In the genomic region with DNA sequence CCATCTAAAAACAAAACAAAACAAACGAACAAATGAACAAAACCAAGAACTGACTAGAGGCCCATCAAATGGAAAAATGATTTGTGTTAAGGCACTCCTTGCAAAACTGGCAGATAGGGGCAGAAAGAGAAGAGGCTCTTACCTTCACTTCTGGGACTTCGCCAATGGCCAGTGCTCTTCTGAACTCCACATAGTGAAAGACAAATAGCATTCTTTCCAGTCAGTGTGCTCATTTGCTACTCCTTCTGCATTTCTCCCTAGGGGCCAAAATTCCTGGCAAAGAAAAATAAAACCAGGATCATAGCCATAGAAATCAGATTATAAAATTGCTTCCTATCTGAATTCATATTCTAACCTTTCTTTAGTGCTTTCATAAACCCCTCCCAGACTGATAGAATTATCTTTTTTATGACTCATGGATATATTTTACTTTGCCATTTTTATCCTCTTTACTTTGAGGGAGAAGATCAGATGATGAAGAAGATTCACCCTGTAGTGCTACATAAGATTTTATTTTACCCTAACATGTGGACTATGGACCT, we compare ENCODE assay signal across 18 cellular contexts. TPM values are rescaled to one million over a fixed set of nuclear protein-coding genes. Genes with fewer than 3 reads are reported as not detected.
A peak's percentile ranks its signal among the peaks of the same experiment; 100 is the strongest.
DNase-seq lines count a peak whose midpoint lies in the region; ATAC-seq and TF ChIP-seq lines count a peak whose summit lies in the region.
"Had no signal": no experiment of that assay in that cellular context is flagged by ENCODE, and none has a peak within 500 bp of the region (broad histone marks: within the 10 kb centered on the region; RNA-seq: fewer than 3 reads in every experiment).

No MANE protein-coding gene starts in this region.

- CTCF ChIA-PET in mammary epithelial cell (lab: Charles Lee; ENCODE audit: low non-redundant PET), result no interaction called here
- CTCF ChIA-PET in RWPE1 (lab: Yijun Ruan, JAX), result no interaction called here

- no peaks in the 10 kb centered on the region for H3K79me2 ChIP-seq in mammary epithelial cell (ENCODE audit: insufficient read depth, low read length)

- no peak overlapping the region for H3K4me2 ChIP-seq in mammary epithelial cell (ENCODE audit: insufficient read depth, low read depth, low read length)

- peaks cover 9 to 21% of the 10 kb centered on the region in 2 donors for H3K4me1 ChIP-seq in breast epithelium
- peaks cover 21% of the 10 kb centered on the region for H3K4me1 ChIP-seq in mammary epithelial cell (ENCODE audit: insufficient read depth, low read length)
- peaks cover 35% of the 10 kb centered on the region for H3K4me1 ChIP-seq in lower lobe of right lung
- H3K4me1 ChIP-seq in uterus, result peaks cover 10 to 11% of the 10 kb centered on the region in 2 donors

- H3K27ac ChIP-seq in breast epithelium (peak overlapping the region; percentile 27 to 94), mammary epithelial cell (ENCODE audit: insufficient read depth, low read depth, low read length) (no peak overlapping the region), lower lobe of right lung (peak overlapping the region; percentile 87), uterus (peak overlapping the region; percentile 85 to 91), RWPE1 (no peak overlapping the region)
- H3K27ac ChIP-seq: neutrophil had no signal

- WGBS in mammary epithelial cell (ENCODE audit: low coverage, missing lambda C conversion rate), result 86% methylated on average over 2 of the region's 2 CpGs

- ATAC-seq in lower lobe of right lung, result no peak

- POLR2A ChIA-PET in RWPE1 (lab: Yijun Ruan, JAX; ENCODE audit: low non-redundant PET), result no interaction called here

- H2AFZ ChIP-seq in mammary epithelial cell (ENCODE audit: low read depth, low read length), result no peak overlapping the region

- intact Hi-C loops in breast epithelium (cut with DNase I; ENCODE audit: low total_unique reads), result no loop called here
- intact Hi-C loops in mammary epithelial cell (cut with micrococcal nuclease), result no loop called here
- intact Hi-C loops in lower lobe of right lung (cut with DNase I), result no loop called here
- intact Hi-C loops in uterus (cut with DNase I; ENCODE audit: low total_unique reads), result loop anchor here (10.0 kb wide), 1 partner anchor 56 kb away; a partner anchor contains a TSS

- DNase-seq in breast epithelium (ENCODE audit: low spot score in 2 of 2) (peak in 1 of 2 donors; percentile 50), mammary epithelial cell (no peak), astrocyte of the hippocampus (ENCODE audit: low read depth, low spot score) (peak; percentile 27), lower lobe of right lung (no peak), uterus (no peak), GM20000 (ENCODE audit: low spot score) (no peak), RWPE1 (ENCODE audit: low spot score) (no peak), midbrain (lab: John Stamatoyannopoulos, UW) (no peak)
- DNase-seq: activated CD4-positive, alpha-beta T cell treated with anti-CD3 and anti-CD28 coated beads, Interleukin-2, amount 10 ng/mL, durations not matched to agents 24 days and 14 days; activated T-cell treated with anti-CD3 and anti-CD28 coated beads, Interleukin-2, amount 50 U/mL, for 24 hours; amygdala; foreskin melanocyte; NCI-H146; NCI-H524 treated with DMSO at 0.1 percent for 48 hours; RPMI8226; stimulated activated naive CD4-positive, alpha-beta T cell; T-helper 9 cell had no signal

- BruUV-seq in mammary epithelial cell (replicated peaks; lab: Mats Ljungman, UMichigan), result no TSS peak

- H3K27me3 ChIP-seq in breast epithelium (no peaks in the 10 kb centered on the region), mammary epithelial cell (ENCODE audit: insufficient read depth, low read length) (no peaks in the 10 kb centered on the region), lower lobe of right lung (ENCODE audit: low read depth) (no peaks in the 10 kb centered on the region), uterus (no peaks in the 10 kb centered on the region)
- H3K27me3 ChIP-seq: neutrophil had no signal

- no peak for TF ChIP-seq POLR2A in breast epithelium (IDR thresholded peaks at IDR 0.05)
- TF ChIP-seq POLR2A in uterus (IDR thresholded peaks at IDR 0.05), result no peak

- dilution Hi-C loops in mammary epithelial cell (cut with HindIII; ENCODE audit: low sequenced_read_pairs), result no loop called here

- H3K9me3 ChIP-seq in breast epithelium, result no peaks in the 10 kb centered on the region
- H3K9me3 ChIP-seq in mammary epithelial cell (replicated peaks; ENCODE audit: insufficient read depth, low read length), result no peaks in the 10 kb centered on the region
- H3K9me3 ChIP-seq in lower lobe of right lung, result no peaks in the 10 kb centered on the region
- H3K9me3 ChIP-seq in uterus, result no peaks in the 10 kb centered on the region
- H3K9me3 ChIP-seq: neutrophil had no signal

- H3K36me3 ChIP-seq in breast epithelium (no peaks in the 10 kb centered on the region), mammary epithelial cell (ENCODE audit: insufficient read depth, low read length) (no peaks in the 10 kb centered on the region), lower lobe of right lung (no peaks in the 10 kb centered on the region), uterus (no peaks in the 10 kb centered on the region)
- H3K36me3 ChIP-seq: neutrophil had no signal

- no peak overlapping the region for H3K9ac ChIP-seq in mammary epithelial cell (ENCODE audit: insufficient read depth, low read length)

- H4K20me1 ChIP-seq in mammary epithelial cell (ENCODE audit: insufficient read depth, low read length), result no peaks in the 10 kb centered on the region

- H3K4me3 ChIP-seq in breast epithelium (no peak overlapping the region), mammary epithelial cell (replicated peaks in 1 of 3; ENCODE audit: insufficient read depth in 1 of 3, low read depth in 2 of 3, low read length in 3 of 3) (no peak overlapping the region), lower lobe of right lung (no peak overlapping the region), uterus (no peak overlapping the region)

- no peak for TF ChIP-seq CTCF in breast epithelium (IDR thresholded peaks at IDR 0.05)
- no peak for TF ChIP-seq CTCF in mammary epithelial cell (conservative IDR thresholded peaks at IDR 0.05 in 1 of 2, IDR thresholded peaks at IDR 0.05 in 1 of 2; ENCODE audit: extremely low read depth in 1 of 2, insufficient read depth in 1 of 2, low read depth in 1 of 2, low read length in 2 of 2)
- no peak for TF ChIP-seq CTCF in lower lobe of right lung (IDR thresholded peaks at IDR 0.05)
- no peak for TF ChIP-seq CTCF in uterus (IDR thresholded peaks at IDR 0.05)
- TF ChIP-seq CTCF in GM20000 (IDR thresholded peaks at IDR 0.05; ENCODE audit: extremely low read depth, missing control alignments), result no peak
- no peak for TF ChIP-seq CTCF in RWPE1 (conservative IDR thresholded peaks at IDR 0.05; ENCODE audit: low read depth)

- in situ Hi-C loops in mammary epithelial cell (cut with MboI; ENCODE audit: low sequenced_read_pairs in 2 of 2), result no loop called here

RNA-seq across cellular contexts. Expression of a gene that starts 56.9 kb away (rescaled TPM):
- total RNA-seq in breast epithelium (10 to 100 TPM; 31.8 to 51.7 (median 40.6) TPM), mammary epithelial cell (10 to 100 TPM; 18.9 to 26.7 TPM), lower lobe of right lung (34.1 TPM), uterus (10 to 100 TPM; 26.2 to 54.7 (median 37.4) TPM)
- polyA plus RNA-seq in mammary epithelial cell, result 8.3 TPM
- polyA minus RNA-seq in mammary epithelial cell, result 13.1 TPM

Comparison
In these comparisons a context has a peak if more than half of its experiments do, and no peak if none do; other contexts are left out.
1. H3K27ac ChIP-seq: peak in breast epithelium (2 of 2), lower lobe of right lung (single experiment) and uterus (2 of 2); none in mammary epithelial cell (single experiment) and RWPE1 (single experiment).